In genomic region chr1:61742620-61743431, GRCh38 we compare ENCODE assay signal across 8 cellular contexts. TPM values are rescaled to one million over a fixed set of nuclear protein-coding genes. Genes with fewer than 3 reads are reported as not detected.
A peak's percentile ranks its signal among the peaks of the same experiment; 100 is the strongest.
DNase-seq lines count a peak whose midpoint lies in the region; TF ChIP-seq lines count a peak whose summit lies in the region.

No MANE protein-coding gene starts in this region.

- peak overlapping the region; percentile 95 to 99 for H3K27ac ChIP-seq in right atrium auricular region

- peaks cover 0 to 25% of the 10 kb centered on the region in 2 donors for H3K4me1 ChIP-seq in right atrium auricular region

- intact Hi-C loops in posterior cingulate gyrus (cut with DNase I), result loop anchor here (1.0 kb wide), 1 partner anchor 18 kb away; the partner anchor contains the start of gene TM2D1

- H3K4me3 Mint-ChIP-seq in activated T-cell treated with anti-CD3 and anti-CD28 coated beads, Interleukin-2, amount 50 U/mL, for 24 hours, result peak overlapping the region; percentile 69

- DNase-seq in activated T-cell treated with anti-CD3 and anti-CD28 coated beads, Interleukin-2, amount 50 U/mL, for 24 hours, result no peak
- DNase-seq in activated T-cell treated with anti-CD3 and anti-CD28 coated beads, Interleukin-2, amount 50 U/mL, for 1 hour, result no peak
- DNase-seq in HEK293T (ENCODE audit: extremely low spot score), result peak; percentile 60
- DNase-seq in NCI-H2029 treated with DMSO at 0.1 percent for 48 hours (lab: John Stamatoyannopoulos, UW), result peak; percentile 60
- peak in 53 of 58 donors; percentile 6 to 72 (median 46) for DNase-seq in anterior cingulate cortex (lab: John Stamatoyannopoulos, UW)
- DNase-seq in right atrium auricular region (ENCODE audit: low spot score), result no peak
- DNase-seq in posterior cingulate gyrus, result peak in 9 of 10 donors; percentile 29 to 91 (median 40)
- no peak for DNase-seq in CD1c-positive myeloid dendritic cell (ENCODE audit: extremely low spot score)

- H3K27me3 ChIP-seq in right atrium auricular region, result no peaks in the 10 kb centered on the region

- CTCF ChIA-PET in HEK293T (lab: Yijun Ruan, JAX), result no interaction called here

- POLR2A ChIA-PET in HEK293T (lab: Yijun Ruan, JAX), result interaction anchor here (0.9 to 1.3 kb wide), 3 partner anchors 15 to 145 kb away, joined by 3 to 4 read pairs (median 4); partner anchors contain the start of gene TM2D1

- no peaks in the 10 kb centered on the region for H3K27me3 Mint-ChIP-seq in activated T-cell treated with anti-CD3 and anti-CD28 coated beads, Interleukin-2, amount 50 U/mL, for 24 hours

- peak overlapping the region; percentile 22 for H3K27ac Mint-ChIP-seq in activated T-cell treated with anti-CD3 and anti-CD28 coated beads, Interleukin-2, amount 50 U/mL, for 24 hours

- H3K4me3 ChIP-seq in right atrium auricular region, result peak overlapping the region; percentile 86 to 91

- no peaks in the 10 kb centered on the region for H3K9me3 ChIP-seq in right atrium auricular region

- H3K36me3 ChIP-seq in right atrium auricular region, result no peaks in the 10 kb centered on the region

- H3K36me3 Mint-ChIP-seq in activated T-cell treated with anti-CD3 and anti-CD28 coated beads, Interleukin-2, amount 50 U/mL, for 24 hours (ENCODE audit: low read depth), result no peaks in the 10 kb centered on the region

- no peaks in the 10 kb centered on the region for H3K9me3 Mint-ChIP-seq in activated T-cell treated with anti-CD3 and anti-CD28 coated beads, Interleukin-2, amount 50 U/mL, for 24 hours

- TF ChIP-seq CTCF in right atrium auricular region (IDR thresholded peaks at IDR 0.05), result no peak

- H3K4me1 Mint-ChIP-seq in activated T-cell treated with anti-CD3 and anti-CD28 coated beads, Interleukin-2, amount 50 U/mL, for 24 hours (ENCODE audit: low read depth), result peaks cover 29% of the 10 kb centered on the region

TF ChIP-seq in HEK293T, 16 proteins besides CTCF, POLR2A, EP300 and RAD21:
- TF ChIP-seq TARDBP (IDR thresholded peaks at IDR 0.05) (no peak), ELF4 (IDR thresholded peaks at IDR 0.05) (no peak), CTBP1 (IDR thresholded peaks at IDR 0.05; ENCODE audit: borderline replicate concordance) (no peak), L3MBTL2 (conservative IDR thresholded peaks at IDR 0.05) (0 out of 2 replicates have a peak, but pooled peaks have one; percentile 19), FOXA1 (IDR thresholded peaks at IDR 0.05) (no peak)
TF ChIP-seq in HEK293T: peak in this region for 1.

RNA-seq across cellular contexts. Expression of gene PATJ, which starts 0.5 kb away (rescaled TPM):
- total RNA-seq in right atrium auricular region, result 10 to 100 TPM; 37.9 to 72.1 TPM

RNA-seq across cellular contexts. Expression of gene TM2D1, which starts 17.9 kb away (rescaled TPM):
- 10 to 100 TPM; 46.0 to 79.0 TPM for total RNA-seq in right atrium auricular region

Comparison
In these comparisons a context has a peak if more than half of its experiments do, and no peak if none do; other contexts are left out.
1. DNase-seq: peak in HEK293T (single experiment), NCI-H2029 treated with DMSO at 0.1 percent for 48 hours (single experiment), anterior cingulate cortex (53 of 58) and posterior cingulate gyrus (9 of 10); none in activated T-cell treated with anti-CD3 and anti-CD28 coated beads, Interleukin-2, amount 50 U/mL, for 24 hours (single experiment), activated T-cell treated with anti-CD3 and anti-CD28 coated beads, Interleukin-2, amount 50 U/mL, for 1 hour (single experiment), right atrium auricular region (single experiment) and CD1c-positive myeloid dendritic cell (single experiment).